Comparison of ENCODE assay signal across 10 cellular contexts in genomic region chr6:169991913-169992312, GRCh38.
"Had no signal": no experiment of that assay in that cellular context is flagged by ENCODE, and none has a peak within 500 bp of the region (broad histone marks: within the 10 kb centered on the region; RNA-seq: fewer than 3 reads in every experiment).

No MANE protein-coding gene starts in this region.

- H3K4me3 ChIP-seq: ascending aorta, dorsolateral prefrontal cortex, esophagus muscularis mucosa, psoas muscle had no signal

- H3K4me1 ChIP-seq: ascending aorta, esophagus muscularis mucosa, psoas muscle had no signal

- H3K27me3 Mint-ChIP-seq: stimulated activated naive CD8-positive, alpha-beta T cell treated with anti-CD3 and anti-CD28 coated beads, Interleukin-15, Interleukin-2, amounts not matched to agents 100 ng/mL and 50 ng/mL, for 24 hours had no signal

- DNase-seq: activated CD4-positive, alpha-beta T cell treated with anti-CD3 and anti-CD28 coated beads for 1 hour; left cardiac atrium; psoas muscle; stimulated activated CD4-positive, alpha-beta T cell treated with anti-CD3 and anti-CD28 coated beads, Interleukin-12 subunit alpha, Interleukin-12 subunit beta, amount 100 ng/mL, for 4 hours; SW 1271 had no signal

- H3K9me3 Mint-ChIP-seq: natural killer cell; stimulated activated naive CD8-positive, alpha-beta T cell treated with anti-CD3 and anti-CD28 coated beads, Interleukin-15, Interleukin-2, amounts not matched to agents 100 ng/mL and 50 ng/mL, for 24 hours had no signal

- H3K4me3 Mint-ChIP-seq: natural killer cell; stimulated activated naive CD8-positive, alpha-beta T cell treated with anti-CD3 and anti-CD28 coated beads, Interleukin-15, Interleukin-2, amounts not matched to agents 100 ng/mL and 50 ng/mL, for 24 hours had no signal

- H3K27ac ChIP-seq: ascending aorta, dorsolateral prefrontal cortex, esophagus muscularis mucosa, psoas muscle had no signal

- H3K36me3 Mint-ChIP-seq: natural killer cell had no signal

- H3K27ac Mint-ChIP-seq: natural killer cell; stimulated activated naive CD8-positive, alpha-beta T cell treated with anti-CD3 and anti-CD28 coated beads, Interleukin-15, Interleukin-2, amounts not matched to agents 100 ng/mL and 50 ng/mL, for 24 hours had no signal

- H3K36me3 ChIP-seq: ascending aorta, esophagus muscularis mucosa had no signal

- H3K27me3 ChIP-seq: ascending aorta, dorsolateral prefrontal cortex, esophagus muscularis mucosa had no signal

- H3K9me3 ChIP-seq: ascending aorta, esophagus muscularis mucosa, psoas muscle had no signal
